In the genomic region with DNA sequence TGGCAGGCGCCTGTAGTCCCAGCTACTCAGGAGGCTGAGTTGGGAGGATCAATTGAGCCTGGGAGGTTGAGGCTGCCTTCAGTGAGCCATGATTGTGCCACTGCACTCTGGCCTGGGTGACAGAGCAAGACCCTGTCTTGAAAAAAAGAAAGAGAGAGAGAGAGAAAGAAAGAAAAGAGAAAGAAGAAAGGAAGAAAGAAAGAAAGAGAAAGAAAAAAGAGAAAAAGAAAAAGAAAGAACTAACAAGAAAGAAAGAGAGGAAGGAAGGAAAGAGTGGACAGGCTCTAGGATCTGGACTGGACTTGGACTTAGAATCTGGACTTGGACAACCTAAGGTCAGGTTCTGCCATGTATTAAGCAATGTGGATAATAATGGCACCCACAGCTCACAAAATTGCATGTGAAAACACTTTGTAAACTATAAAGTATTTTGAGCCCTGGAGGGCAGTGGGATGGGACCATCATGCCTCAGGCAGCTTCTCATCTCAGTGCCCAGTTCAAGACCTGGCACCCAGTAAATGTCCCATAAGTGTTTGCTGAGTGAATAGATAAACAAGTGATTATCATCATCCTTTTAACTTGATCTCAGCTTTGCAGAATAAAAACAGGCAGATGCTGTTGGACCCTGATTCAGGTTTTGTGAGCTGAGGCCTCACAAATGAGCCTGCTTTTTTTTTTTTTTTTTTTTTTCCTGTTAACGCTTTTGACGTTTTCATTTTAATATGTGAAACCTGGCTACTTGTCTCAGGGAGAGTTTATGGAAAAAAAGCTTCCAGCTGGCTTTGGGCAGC, we compare ENCODE assay signal across 10 cellular contexts. TPM values are rescaled to one million over a fixed set of nuclear protein-coding genes. Genes with fewer than 3 reads are reported as not detected.
DNase-seq lines count a peak whose midpoint lies in the region; ATAC-seq and TF ChIP-seq lines count a peak whose summit lies in the region.
"Had no signal": no experiment of that assay in that cellular context is flagged by ENCODE, and none has a peak within 500 bp of the region (broad histone marks: within the 10 kb centered on the region; RNA-seq: fewer than 3 reads in every experiment).

No MANE protein-coding gene starts in this region.

- peak overlapping the region; percentile 65 for H3K4me3 Mint-ChIP-seq in activated CD4-positive, alpha-beta memory T cell treated with anti-CD3 and anti-CD28 coated beads, Interleukin-2, amount 10 ng/mL, durations not matched to agents 7 days and 5 days
- peak overlapping the region; percentile 65 to 83 (median 79) for H3K4me3 Mint-ChIP-seq in naive thymus-derived CD8-positive, alpha-beta T cell

- CTCF ChIA-PET in activated CD4-positive, alpha-beta memory T cell treated with anti-CD3 and anti-CD28 coated beads, Interleukin-2, amount 10 ng/mL, durations not matched to agents 7 days and 5 days (lab: Charles Lee), result interaction anchor here (0.7 to 5.7 kb wide), 13 partner anchors 12 to 49 kb away, joined by 3 to 59 read pairs (median 5); a partner anchor contains a TSS
- CTCF ChIA-PET in RWPE1 (lab: Yijun Ruan, JAX), result interaction anchor here (0.6 to 0.8 kb wide), 2 partner anchors 13 to 47 kb away, joined by 3 to 4 read pairs; no protein-coding TSS in a partner anchor

- peaks cover 44 to 100% (median 100%) of the 10 kb centered on the region in 10 experiments for H3K4me1 ChIP-seq in BLaER1 treated with 17β-estradiol and CSF1 and Interleukin-3, amounts not matched to agents 10 nM and 100 nM
- no peaks in the 10 kb centered on the region for H3K4me1 ChIP-seq in HAP-1

- peak overlapping the region in 9 of 11 experiments; percentile 55 to 94 (median 81); a peak in 18 of 22 replicates for H3K27ac ChIP-seq in BLaER1 treated with 17β-estradiol and CSF1 and Interleukin-3, amounts not matched to agents 10 nM and 100 nM
- H3K27ac ChIP-seq in HL-60 (replicated peaks), result peak overlapping the region; percentile 50
- no peak overlapping the region for H3K27ac ChIP-seq in RWPE1
- H3K27ac ChIP-seq: body of pancreas had no signal

- peak overlapping the region; percentile 94 for H3K27ac Mint-ChIP-seq in activated CD4-positive, alpha-beta memory T cell treated with anti-CD3 and anti-CD28 coated beads, Interleukin-2, amount 10 ng/mL, durations not matched to agents 7 days and 5 days
- peak overlapping the region; percentile 90 to 99 (median 98) for H3K27ac Mint-ChIP-seq in naive thymus-derived CD8-positive, alpha-beta T cell

- H3K9me3 ChIP-seq in BLaER1 treated with 17β-estradiol and CSF1 and Interleukin-3, amounts not matched to agents 10 nM and 100 nM (replicated peaks in 1 of 11), result peaks cover 0 to 4% (median 0%) of the 10 kb centered on the region in 11 experiments; a peak in 2 of 22 replicates
- no peaks in the 10 kb centered on the region for H3K9me3 ChIP-seq in HAP-1
- H3K9me3 ChIP-seq: body of pancreas had no signal

- POLR2A ChIA-PET in activated CD4-positive, alpha-beta memory T cell treated with anti-CD3 and anti-CD28 coated beads, Interleukin-2, amount 10 ng/mL, durations not matched to agents 7 days and 5 days (lab: Charles Lee), result interaction anchor here (0.8 to 35.8 kb wide), 10 partner anchors 13 to 310 kb away, joined by 3 to 1205 read pairs (median 29); a partner anchor contains a TSS
- POLR2A ChIA-PET in naive thymus-derived CD8-positive, alpha-beta T cell (lab: Charles Lee), result interaction anchor here (0.6 to 45.2 kb wide), 8 partner anchors 12 to 322 kb away, joined by 3 to 1842 read pairs (median 41); a partner anchor contains a TSS
- POLR2A ChIA-PET in RWPE1 (lab: Yijun Ruan, JAX; ENCODE audit: low non-redundant PET), result interaction anchor here (0.7 kb wide), 1 partner anchor 47 kb away, joined by 14 read pairs; no protein-coding TSS in a partner anchor

- no peaks in the 10 kb centered on the region for H3K36me3 ChIP-seq in BLaER1 treated with 17β-estradiol and CSF1 and Interleukin-3, amounts not matched to agents 10 nM and 100 nM
- H3K36me3 ChIP-seq in HAP-1 (replicated peaks), result no peaks in the 10 kb centered on the region

- H3K27me3 Mint-ChIP-seq in activated CD4-positive, alpha-beta memory T cell treated with anti-CD3 and anti-CD28 coated beads, Interleukin-2, amount 10 ng/mL, durations not matched to agents 7 days and 5 days, result no peaks in the 10 kb centered on the region
- no peaks in the 10 kb centered on the region for H3K27me3 Mint-ChIP-seq in naive thymus-derived CD8-positive, alpha-beta T cell

- no peaks in the 10 kb centered on the region for H3K9me3 Mint-ChIP-seq in activated CD4-positive, alpha-beta memory T cell treated with anti-CD3 and anti-CD28 coated beads, Interleukin-2, amount 10 ng/mL, durations not matched to agents 7 days and 5 days
- H3K9me3 Mint-ChIP-seq in naive thymus-derived CD8-positive, alpha-beta T cell, result peaks cover 0 to 8% (median 0%) of the 10 kb centered on the region in 9 donors

- H3K4me1 Mint-ChIP-seq in activated CD4-positive, alpha-beta memory T cell treated with anti-CD3 and anti-CD28 coated beads, Interleukin-2, amount 10 ng/mL, durations not matched to agents 7 days and 5 days, result peaks cover 78% of the 10 kb centered on the region
- H3K4me1 Mint-ChIP-seq in naive thymus-derived CD8-positive, alpha-beta T cell, result peaks cover 34 to 80% (median 69%) of the 10 kb centered on the region in 4 donors

- in situ Hi-C loops in HAP-1 (cut with MboI; ENCODE audit: low sequenced_read_pairs), result no loop called here

- peak overlapping the region in 10 of 11 experiments; percentile 1 to 77 (median 66); a peak in 16 of 22 replicates for H3K9ac ChIP-seq in BLaER1 treated with 17β-estradiol and CSF1 and Interleukin-3, amounts not matched to agents 10 nM and 100 nM

- H3K4me3 ChIP-seq in BLaER1 treated with 17β-estradiol and CSF1 and Interleukin-3, amounts not matched to agents 10 nM and 100 nM, result 0 out of 20 replicates have a peak overlapping the region, but pooled peaks of 1 of the 10 experiments have one; percentile 1
- no peak overlapping the region for H3K4me3 ChIP-seq in HL-60 (replicated peaks; ENCODE audit: insufficient read depth, low read length)
- H3K4me3 ChIP-seq in HAP-1, result no peak overlapping the region
- H3K4me3 ChIP-seq: body of pancreas had no signal

- no peaks in the 10 kb centered on the region for H3K27me3 ChIP-seq in BLaER1 treated with 17β-estradiol and CSF1 and Interleukin-3, amounts not matched to agents 10 nM and 100 nM
- H3K27me3 ChIP-seq in HL-60 (ENCODE audit: insufficient read depth, poor library complexity, severe bottlenecking) (no peaks in the 10 kb centered on the region), HAP-1 (ENCODE audit: low read depth) (no peaks in the 10 kb centered on the region)
- H3K27me3 ChIP-seq: body of pancreas had no signal

- peak overlapping the region; percentile 49 to 94 (median 77) for H3K4me2 ChIP-seq in BLaER1 treated with 17β-estradiol and CSF1 and Interleukin-3, amounts not matched to agents 10 nM and 100 nM

- ATAC-seq in naive thymus-derived CD8-positive, alpha-beta T cell, result no peak
- ATAC-seq in HG02571 (IDR thresholded peaks at IDR 0.05; ENCODE audit: unreplicated experiment), result no peak
- ATAC-seq: body of pancreas, left colon had no signal

- H3K36me3 Mint-ChIP-seq in activated CD4-positive, alpha-beta memory T cell treated with anti-CD3 and anti-CD28 coated beads, Interleukin-2, amount 10 ng/mL, durations not matched to agents 7 days and 5 days (ENCODE audit: low read depth), result peaks cover 11% of the 10 kb centered on the region
- H3K36me3 Mint-ChIP-seq in naive thymus-derived CD8-positive, alpha-beta T cell, result peaks cover 0 to 2% (median 0%) of the 10 kb centered on the region in 3 donors

- TF ChIP-seq CTCF in HL-60 (IDR thresholded peaks at IDR 0.05; ENCODE audit: insufficient read depth, low read length) (no peak), RWPE1 (conservative IDR thresholded peaks at IDR 0.05; ENCODE audit: low read depth) (no peak)

- DNase-seq in HL-60 (ENCODE audit: low read depth in 1 of 2, low spot score in 1 of 2) (no peak), RWPE1 (ENCODE audit: low spot score) (no peak), NCI-H2107 treated with DMSO at 0.1 percent for 48 hours (lab: John Stamatoyannopoulos, UW; ENCODE audit: unreplicated experiment) (no peak), HAP-1 (ENCODE audit: low spot score in 2 of 2) (no peak)
- DNase-seq in activated CD4-positive, alpha-beta memory T cell treated with anti-CD3 and anti-CD28 coated beads, Interleukin-2, amount 10 ng/mL, durations not matched to agents 7 days and 5 days, result no peak
- no peak for DNase-seq in naive thymus-derived CD8-positive, alpha-beta T cell
- DNase-seq: body of pancreas, left colon had no signal

- no peaks in the 10 kb centered on the region for H4K20me1 ChIP-seq in BLaER1 treated with 17β-estradiol and CSF1 and Interleukin-3, amounts not matched to agents 10 nM and 100 nM

RNA-seq across cellular contexts. Expression of a gene that starts 12.8 kb away (rescaled TPM):
- total RNA-seq in activated CD4-positive, alpha-beta memory T cell treated with anti-CD3 and anti-CD28 coated beads, Interleukin-2, amount 10 ng/mL, durations not matched to agents 7 days and 5 days, result 100 to 1,000 TPM; 229 TPM
- total RNA-seq in naive thymus-derived CD8-positive, alpha-beta T cell, result 100 to 1,000 TPM; 143 to 144 TPM
- 10 to 100 TPM in 1 of 3 donors, 1 to 10 TPM in 2; 6.3 to 11.8 (median 9.4) TPM for polyA plus RNA-seq in naive thymus-derived CD8-positive, alpha-beta T cell

RNA-seq across cellular contexts. Expression of a gene that starts 36.8 kb away (rescaled TPM):
- total RNA-seq in activated CD4-positive, alpha-beta memory T cell treated with anti-CD3 and anti-CD28 coated beads, Interleukin-2, amount 10 ng/mL, durations not matched to agents 7 days and 5 days, result 10 to 100 TPM; 73.6 to 74.3 TPM
- 100 to 1,000 TPM; 125 to 126 TPM for total RNA-seq in naive thymus-derived CD8-positive, alpha-beta T cell
- polyA plus RNA-seq in naive thymus-derived CD8-positive, alpha-beta T cell, result 1 to 10 TPM; 3.7 to 7.0 (median 4.9) TPM

RNA-seq across cellular contexts. Expression of a gene that starts 47.1 kb away (rescaled TPM):
- total RNA-seq in activated CD4-positive, alpha-beta memory T cell treated with anti-CD3 and anti-CD28 coated beads, Interleukin-2, amount 10 ng/mL, durations not matched to agents 7 days and 5 days, result 10 to 100 TPM; 51.8 to 64.0 TPM
- 10 to 100 TPM; 53.0 to 57.9 TPM for total RNA-seq in naive thymus-derived CD8-positive, alpha-beta T cell
- 10 to 100 TPM; 13.7 to 23.4 (median 23.3) TPM for polyA plus RNA-seq in naive thymus-derived CD8-positive, alpha-beta T cell
